In genomic region chr2:197174539-197175094, GRCh38 we compare ENCODE assay signal across 12 cellular contexts.
DNase-seq lines count a peak whose midpoint lies in the region; ATAC-seq and FAIRE-seq lines count a peak whose summit lies in the region.
"Had no signal": no experiment of that assay in that cellular context is flagged by ENCODE, and none has a peak within 500 bp of the region (broad histone marks: within the 10 kb centered on the region; RNA-seq: fewer than 3 reads in every experiment).

No MANE protein-coding gene starts in this region.

- peak; percentile 60 to 78 for ATAC-seq in activated naive CD4-positive, alpha-beta T cell treated with anti-CD3 and anti-CD28 coated beads, Interleukin-2, amount 50 U/mL, for 72 hours
- no peak for ATAC-seq in effector memory CD8-positive, alpha-beta T cell (replicated peaks)
- no peak for ATAC-seq in stimulated activated effector memory CD8-positive, alpha-beta T cell treated with anti-CD3 and anti-CD28 coated beads, Interleukin-12 subunit alpha, Interleukin-12 subunit beta, amount 100 ng/mL, for 72 hours

- peaks cover 0 to 6% of the 10 kb centered on the region in 2 donors for H3K36me3 Mint-ChIP-seq in activated naive CD4-positive, alpha-beta T cell treated with anti-CD3 and anti-CD28 coated beads, Interleukin-2, amount 50 U/mL, for 72 hours
- peaks cover 38% of the 10 kb centered on the region for H3K36me3 Mint-ChIP-seq in effector memory CD8-positive, alpha-beta T cell (ENCODE audit: insufficient read depth)
- H3K36me3 Mint-ChIP-seq in stimulated activated effector memory CD8-positive, alpha-beta T cell treated with anti-CD3 and anti-CD28 coated beads, Interleukin-12 subunit alpha, Interleukin-12 subunit beta, amount 100 ng/mL, for 72 hours: peaks cover 33% of the 10 kb centered on the region

- H3K4me1 Mint-ChIP-seq in effector memory CD8-positive, alpha-beta T cell (ENCODE audit: low read depth in 2 of 2): peaks cover 42 to 46% of the 10 kb centered on the region in 2 donors
- H3K4me1 Mint-ChIP-seq in stimulated activated effector memory CD8-positive, alpha-beta T cell treated with anti-CD3 and anti-CD28 coated beads, Interleukin-12 subunit alpha, Interleukin-12 subunit beta, amount 100 ng/mL, for 72 hours: peaks cover 35% of the 10 kb centered on the region
- H3K4me1 Mint-ChIP-seq: neural crest cell had no signal

- no peak for DNase-seq in activated naive CD4-positive, alpha-beta T cell treated with anti-CD3 and anti-CD28 coated beads, Interleukin-2, amount 50 U/mL, for 72 hours (ENCODE audit: low spot score in 2 of 2)
- no peak for DNase-seq in activated naive CD4-positive, alpha-beta T cell treated with Interleukin-2 at 50 U/mL for 16 hours
- DNase-seq in RKO (ENCODE audit: low spot score) (peak; percentile 58), D341Med (ENCODE audit: low spot score) (no peak), activated gamma-delta T cell (lab: John Stamatoyannopoulos, UW) (no peak), frontal cortex (ENCODE audit: low spot score in 2 of 2) (no peak)
- DNase-seq in effector memory CD8-positive, alpha-beta T cell: no peak
- DNase-seq in stimulated activated effector memory CD8-positive, alpha-beta T cell treated with anti-CD3 and anti-CD28 coated beads, Interleukin-12 subunit alpha, Interleukin-12 subunit beta, amount 100 ng/mL, for 72 hours (ENCODE audit: low spot score in 2 of 2): no peak
- DNase-seq: islet precursor cell, NCI-H1436, spleen had no signal

- no peak for FAIRE-seq in frontal cortex (lab: Jason Lieb, UNC)

- H3K27me3 Mint-ChIP-seq in effector memory CD8-positive, alpha-beta T cell: no peaks in the 10 kb centered on the region

- H3K27ac Mint-ChIP-seq in activated naive CD4-positive, alpha-beta T cell treated with anti-CD3 and anti-CD28 coated beads, Interleukin-2, amount 50 U/mL, for 72 hours: peak overlapping the region; percentile 9 to 70
- H3K27ac Mint-ChIP-seq in effector memory CD8-positive, alpha-beta T cell: peak overlapping the region; percentile 57 to 59
- peak overlapping the region; percentile 17 for H3K27ac Mint-ChIP-seq in stimulated activated effector memory CD8-positive, alpha-beta T cell treated with anti-CD3 and anti-CD28 coated beads, Interleukin-12 subunit alpha, Interleukin-12 subunit beta, amount 100 ng/mL, for 72 hours

- H3K9me3 Mint-ChIP-seq in activated naive CD4-positive, alpha-beta T cell treated with anti-CD3 and anti-CD28 coated beads, Interleukin-2, amount 50 U/mL, for 72 hours: no peaks in the 10 kb centered on the region
- H3K9me3 Mint-ChIP-seq in effector memory CD8-positive, alpha-beta T cell: no peaks in the 10 kb centered on the region
- H3K9me3 Mint-ChIP-seq in stimulated activated effector memory CD8-positive, alpha-beta T cell treated with anti-CD3 and anti-CD28 coated beads, Interleukin-12 subunit alpha, Interleukin-12 subunit beta, amount 100 ng/mL, for 72 hours: no peaks in the 10 kb centered on the region
- H3K9me3 Mint-ChIP-seq: neural crest cell had no signal

- no peak overlapping the region for H3K4me3 Mint-ChIP-seq in effector memory CD8-positive, alpha-beta T cell
- no peak overlapping the region for H3K4me3 Mint-ChIP-seq in stimulated activated effector memory CD8-positive, alpha-beta T cell treated with anti-CD3 and anti-CD28 coated beads, Interleukin-12 subunit alpha, Interleukin-12 subunit beta, amount 100 ng/mL, for 72 hours
- H3K4me3 Mint-ChIP-seq: neural crest cell had no signal

Comparison
In these comparisons a context has a peak if more than half of its experiments do, and no peak if none do; other contexts are left out.
1. ATAC-seq: peak in activated naive CD4-positive, alpha-beta T cell treated with anti-CD3 and anti-CD28 coated beads, Interleukin-2, amount 50 U/mL, for 72 hours (2 of 2); none in effector memory CD8-positive, alpha-beta T cell (single experiment) and stimulated activated effector memory CD8-positive, alpha-beta T cell treated with anti-CD3 and anti-CD28 coated beads, Interleukin-12 subunit alpha, Interleukin-12 subunit beta, amount 100 ng/mL, for 72 hours (single experiment).
2. Peak in every context shown above with its lines, with median percentiles within 50 percentile points of each other: H3K27ac Mint-ChIP-seq.